1 cellular context compared by ENCODE assay signal in genomic region chr12:74105434-74105833, GRCh38.
TF ChIP-seq lines count a peak whose summit lies in the region.

No MANE protein-coding gene starts in this region.

TF ChIP-seq in K562, 482 proteins besides CTCF, POLR2A, EP300 and RAD21:
- TF ChIP-seq CREBBP (IDR thresholded peaks at IDR 0.05; ENCODE audit: low read depth, low read length) (no peak), ATF3 (IDR thresholded peaks at IDR 0.05) (peak; percentile 25; the same call in 1 of the 2 replicates), ATF3 (CRISPR knock-in tag; conservative IDR thresholded peaks at IDR 0.05) (no peak)
TF ChIP-seq in K562: peak in this region for 1.
